8 cellular contexts compared by ENCODE assay signal in genomic region chr19:12779162-12779993, GRCh38. TPM values are rescaled to one million over a fixed set of nuclear protein-coding genes. Genes with fewer than 3 reads are reported as not detected.
DNase-seq lines count a peak whose midpoint lies in the region; ATAC-seq and TF ChIP-seq lines count a peak whose summit lies in the region.

No MANE protein-coding gene starts in this region.

- H2AFZ ChIP-seq in parathyroid adenoma (peak overlapping the region; percentile 92), MM.1S (ENCODE audit: low read length) (no peak overlapping the region)

- DNase-seq in COLO668 (lab: John Stamatoyannopoulos, UW; ENCODE audit: unreplicated experiment) (peak; percentile 43), HT1080 (ENCODE audit: low read depth) (peak; percentile 72), fibroblast of pulmonary artery (ENCODE audit: low read depth) (peak; percentile 95), foreskin melanocyte (no peak), MM.1S (no peak)

- H3K4me1 ChIP-seq in parathyroid adenoma (peaks cover 35% of the 10 kb centered on the region), MM.1S (ENCODE audit: low read length) (peaks cover 20% of the 10 kb centered on the region)

- ATAC-seq in HG02678 (IDR thresholded peaks at IDR 0.05; ENCODE audit: unreplicated experiment) = no peak

- no peaks in the 10 kb centered on the region for H3K79me2 ChIP-seq in parathyroid adenoma
- no peaks in the 10 kb centered on the region for H3K79me2 ChIP-seq in MM.1S (ENCODE audit: low read length)

- H3K9me2 ChIP-seq in MM.1S (replicated peaks; ENCODE audit: insufficient read depth, low read length) = no peaks in the 10 kb centered on the region

- TF ChIP-seq CTCF in VCaP (conservative IDR thresholded peaks at IDR 0.05) = no peak
- TF ChIP-seq CTCF in fibroblast of pulmonary artery (IDR thresholded peaks at IDR 0.05; ENCODE audit: low read length, missing control alignments) = no peak
- TF ChIP-seq CTCF in parathyroid adenoma (IDR thresholded peaks at IDR 0.05) = no peak
- no peak for TF ChIP-seq CTCF in MM.1S (IDR thresholded peaks at IDR 0.05; ENCODE audit: low read length)

- H3K9ac ChIP-seq in parathyroid adenoma (no peak overlapping the region), MM.1S (ENCODE audit: low read length) (no peak overlapping the region)

- H3K36me3 ChIP-seq in parathyroid adenoma (ENCODE audit: control insufficient read depth, insufficient read depth, low read length) = no peaks in the 10 kb centered on the region
- H3K36me3 ChIP-seq in MM.1S (replicated peaks; ENCODE audit: insufficient read depth, low read length) = no peaks in the 10 kb centered on the region

- H3K27ac ChIP-seq in VCaP (peak overlapping the region; percentile 75; the same call in 1 of the 2 replicates), parathyroid adenoma (peak overlapping the region; percentile 90), MM.1S (ENCODE audit: low read length) (no peak overlapping the region)

- H3K27me3 ChIP-seq in parathyroid adenoma (ENCODE audit: control insufficient read depth, insufficient read depth, low read length) (no peaks in the 10 kb centered on the region), MM.1S (replicated peaks; ENCODE audit: insufficient read depth, low read length) (no peaks in the 10 kb centered on the region)

- peaks cover 14% of the 10 kb centered on the region for H3F3A ChIP-seq in MM.1S (ENCODE audit: insufficient read depth, low read length)

- H4K20me1 ChIP-seq in MM.1S (ENCODE audit: insufficient read depth, low read length) = no peaks in the 10 kb centered on the region

- no peaks in the 10 kb centered on the region for H3K9me3 ChIP-seq in parathyroid adenoma (ENCODE audit: control insufficient read depth, low read length)
- no peaks in the 10 kb centered on the region for H3K9me3 ChIP-seq in MM.1S (replicated peaks; ENCODE audit: insufficient read depth, low read length)

- peak overlapping the region; percentile 78 for H3K4me3 ChIP-seq in fibroblast of pulmonary artery (replicated peaks; ENCODE audit: low read depth, low read length)
- no peak overlapping the region for H3K4me3 ChIP-seq in parathyroid adenoma (ENCODE audit: low read depth, low read length)
- no peak overlapping the region for H3K4me3 ChIP-seq in MM.1S (ENCODE audit: low read length)

- H3K4me2 ChIP-seq in parathyroid adenoma (ENCODE audit: low read length) (peak overlapping the region; percentile 97), MM.1S (ENCODE audit: low read depth, low read length) (no peak overlapping the region)

RNA-seq across cellular contexts. Expression of gene HOOK2, which starts 4.0 kb away (rescaled TPM):
- total RNA-seq in HT1080 (2014; rRNA removed; shearing (Covaris generic)) = 4.7 and 6.9 TPM in 2 replicates
- polyA plus RNA-seq in HT1080 (2015; cell fraction: cytosol; rRNA removed) = 3.0 and 4.1 TPM in 2 replicates
- polyA plus RNA-seq in HT1080 (2015; cell fraction: nucleus; rRNA removed) = 19.2 and 34.5 TPM in 2 replicates

RNA-seq across cellular contexts. Expression of gene JUNB, which starts 11.9 kb away (rescaled TPM):
- total RNA-seq in HT1080 (2014; rRNA removed; shearing (Covaris generic)) = 33.9 and 38.1 TPM in 2 replicates
- polyA plus RNA-seq in HT1080 (2015; cell fraction: cytosol; rRNA removed) = 39.8 and 41.9 TPM in 2 replicates
- polyA plus RNA-seq in HT1080 (2015; cell fraction: nucleus; rRNA removed) = 59.5 and 65.1 TPM in 2 replicates

RNA-seq across cellular contexts. Expression of gene PRDX2, which starts 22.2 kb away (rescaled TPM):
- total RNA-seq in HT1080 (2014; rRNA removed; shearing (Covaris generic)) = 88.6 and 94.3 TPM in 2 replicates
- polyA plus RNA-seq in HT1080 (2015; cell fraction: cytosol; rRNA removed) = 110 and 115 TPM in 2 replicates
- 72.9 and 85.9 TPM in 2 replicates for polyA plus RNA-seq in HT1080 (2015; cell fraction: nucleus; rRNA removed)

RNA-seq across cellular contexts. Expression of gene THSD8, which starts 22.5 kb away (rescaled TPM):
- total RNA-seq in HT1080 (2014; rRNA removed; shearing (Covaris generic)) = not detected in 2 replicates
- polyA plus RNA-seq in HT1080 (2015; cell fraction: cytosol; rRNA removed) = 0.10 TPM in 1 of 2 replicates, not detected in the other
- not detected in 2 replicates for polyA plus RNA-seq in HT1080 (2015; cell fraction: nucleus; rRNA removed)

RNA-seq across cellular contexts. Expression of gene RNASEH2A, which starts 27.0 kb away (rescaled TPM):
- total RNA-seq in HT1080 (2014; rRNA removed; shearing (Covaris generic)) = 52.9 and 68.6 TPM in 2 replicates
- polyA plus RNA-seq in HT1080 (2015; cell fraction: cytosol; rRNA removed) = 31.8 and 34.6 TPM in 2 replicates
- 37.5 and 41.2 TPM in 2 replicates for polyA plus RNA-seq in HT1080 (2015; cell fraction: nucleus; rRNA removed)

Comparison
In these comparisons a context has a peak if more than half of its experiments do, and no peak if none do; other contexts are left out.
1. DNase-seq: peak in COLO668 (single experiment), HT1080 (single experiment) and fibroblast of pulmonary artery (single experiment); none in foreskin melanocyte (single experiment) and MM.1S (single experiment).